ENCODE assay signal across 8 cellular contexts in the genomic region with DNA sequence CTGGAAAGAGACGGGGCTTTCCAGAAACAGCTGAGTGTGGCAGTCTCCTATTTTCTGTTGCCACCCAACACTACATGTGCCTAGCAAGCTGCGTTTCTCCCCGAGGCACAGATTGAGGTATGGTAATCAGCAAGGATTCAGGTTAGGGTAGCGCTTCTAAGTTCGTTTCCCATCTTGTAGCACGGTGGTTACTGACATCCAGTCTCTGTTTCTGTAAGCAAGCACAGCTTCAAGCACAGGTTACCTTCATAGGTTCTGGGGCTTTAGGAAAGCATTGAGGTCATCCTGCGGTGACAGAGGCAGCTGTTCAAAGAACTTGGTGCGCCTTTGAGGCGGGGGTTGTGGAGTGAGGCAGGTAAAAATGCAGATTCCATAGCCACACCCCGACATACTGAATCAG. TPM values are rescaled to one million over a fixed set of nuclear protein-coding genes. Genes with fewer than 3 reads are reported as not detected.
A peak's percentile ranks its signal among the peaks of the same experiment; 100 is the strongest.
DNase-seq lines count a peak whose midpoint lies in the region; ATAC-seq and TF ChIP-seq lines count a peak whose summit lies in the region.
"Not testable (repeated sequence)": the region's sequence is repeated elsewhere in the genome, so short reads cannot be mapped to it uniquely, and the experiment has no call there.

No MANE protein-coding gene starts in this region.

- intact Hi-C loops in Calu3 (cut with micrococcal nuclease; ENCODE audit: unreplicated experiment): loop anchor here (2.0 kb wide), 1 partner anchor 35 kb away; a partner anchor contains a TSS

- not testable (repeated sequence) for H3K27me3 ChIP-seq in kidney epithelial cell (ENCODE audit: control insufficient read depth, insufficient read depth, low read length)

- not testable (repeated sequence) for BruUV-seq in Calu3 (replicated peaks; lab: Mats Ljungman, UMichigan)

- H3K4me3 ChIP-seq in kidney epithelial cell (ENCODE audit: low read depth, low read length): peak overlapping the region; percentile 52

- H3K27ac Mint-ChIP-seq in Calu3 (ENCODE audit: unreplicated experiment): peak overlapping the region; percentile 87
- peak overlapping the region; percentile 91 for H3K27ac Mint-ChIP-seq in activated CD4-positive, alpha-beta T cell treated with anti-CD3 and anti-CD28 coated beads, Interleukin-2, amount 10 ng/mL, durations not matched to agents 7 days and 5 days
- H3K27ac Mint-ChIP-seq in central memory CD8-positive, alpha-beta T cell (ENCODE audit: low read depth): not testable (repeated sequence)

- not testable (repeated sequence) for TF ChIP-seq CTCF in Calu3 (IDR thresholded peaks at IDR 0.05; ENCODE audit: unreplicated experiment); kidney epithelial cell (IDR thresholded peaks at IDR 0.05; ENCODE audit: insufficient read depth, low read length, poor library complexity, severe bottlenecking)

- H3K36me3 Mint-ChIP-seq in Calu3 (ENCODE audit: insufficient read depth, unreplicated experiment): peaks cover 31% of the 10 kb centered on the region
- H3K36me3 Mint-ChIP-seq in activated CD4-positive, alpha-beta T cell treated with anti-CD3 and anti-CD28 coated beads, Interleukin-2, amount 10 ng/mL, durations not matched to agents 7 days and 5 days (ENCODE audit: low read depth): peaks cover 64% of the 10 kb centered on the region
- not testable (repeated sequence) for H3K36me3 Mint-ChIP-seq in central memory CD8-positive, alpha-beta T cell (ENCODE audit: insufficient read depth)

- not testable (repeated sequence) for H3K36me3 ChIP-seq in kidney epithelial cell (ENCODE audit: control insufficient read depth, insufficient read depth, low read length)

- H3K4me3 Mint-ChIP-seq in Calu3 (ENCODE audit: low read depth, unreplicated experiment): peak overlapping the region; percentile 93
- H3K4me3 Mint-ChIP-seq in activated CD4-positive, alpha-beta T cell treated with anti-CD3 and anti-CD28 coated beads, Interleukin-2, amount 10 ng/mL, durations not matched to agents 7 days and 5 days: peak overlapping the region; percentile 95
- peak overlapping the region; percentile 84 for H3K4me3 Mint-ChIP-seq in central memory CD8-positive, alpha-beta T cell

- DNase-seq in Calu3 (peak; percentile 10), NCI-H345 (lab: John Stamatoyannopoulos, UW) (peak; percentile 14)
- peak; percentile 49 for DNase-seq in activated CD4-positive, alpha-beta T cell treated with anti-CD3 and anti-CD28 coated beads, Interleukin-2, amount 10 ng/mL, durations not matched to agents 7 days and 5 days
- DNase-seq in central memory CD8-positive, alpha-beta T cell (ENCODE audit: low spot score in 2 of 2); kidney epithelial cell (ENCODE audit: low read depth): not testable (repeated sequence)
- DNase-seq in stimulated activated CD4-positive, alpha-beta T cell treated with anti-CD3 and anti-CD28 coated beads, Interleukin-15, amount 100 ng/mL, for 24 hours: peak; percentile 34

- POLR2A ChIA-PET in activated CD4-positive, alpha-beta T cell treated with anti-CD3 and anti-CD28 coated beads, Interleukin-2, amount 10 ng/mL, durations not matched to agents 7 days and 5 days (lab: Charles Lee): interaction anchor here (0.7 kb wide), 1 partner anchor 37 kb away, joined by 4 read pairs; no protein-coding TSS in a partner anchor

- peaks cover 39% of the 10 kb centered on the region for H3K4me1 Mint-ChIP-seq in Calu3 (ENCODE audit: low read depth, unreplicated experiment)
- peaks cover 69% of the 10 kb centered on the region for H3K4me1 Mint-ChIP-seq in activated CD4-positive, alpha-beta T cell treated with anti-CD3 and anti-CD28 coated beads, Interleukin-2, amount 10 ng/mL, durations not matched to agents 7 days and 5 days
- H3K4me1 Mint-ChIP-seq in central memory CD8-positive, alpha-beta T cell: peaks cover 30% of the 10 kb centered on the region

- ATAC-seq in GM21367 (IDR thresholded peaks at IDR 0.05; ENCODE audit: unreplicated experiment) (peak; percentile 30), HG03045 (IDR thresholded peaks at IDR 0.05; ENCODE audit: unreplicated experiment) (peak; percentile 24)
- ATAC-seq in central memory CD8-positive, alpha-beta T cell (replicated peaks; ENCODE audit: extremely low read depth, poor library complexity, severe bottlenecking): peak; percentile 34

- CTCF ChIA-PET in Calu3 (lab: Charles Lee): interaction anchor here (0.6 to 0.7 kb wide), 2 partner anchors 112 to 1782 kb away, joined by 3 to 5 read pairs; no protein-coding TSS in a partner anchor
- CTCF ChIA-PET in activated CD4-positive, alpha-beta T cell treated with anti-CD3 and anti-CD28 coated beads, Interleukin-2, amount 10 ng/mL, durations not matched to agents 7 days and 5 days (lab: Charles Lee): interaction anchor here (0.6 to 2.7 kb wide), 6 partner anchors 10 to 95 kb away, joined by 3 to 19 read pairs (median 4); a partner anchor contains a TSS

- not testable (repeated sequence) for H3K27me3 Mint-ChIP-seq in Calu3 (ENCODE audit: unreplicated experiment); activated CD4-positive, alpha-beta T cell treated with anti-CD3 and anti-CD28 coated beads, Interleukin-2, amount 10 ng/mL, durations not matched to agents 7 days and 5 days; central memory CD8-positive, alpha-beta T cell

- not testable (repeated sequence) for H3K9me3 Mint-ChIP-seq in Calu3 (ENCODE audit: low read depth, unreplicated experiment); activated CD4-positive, alpha-beta T cell treated with anti-CD3 and anti-CD28 coated beads, Interleukin-2, amount 10 ng/mL, durations not matched to agents 7 days and 5 days; central memory CD8-positive, alpha-beta T cell

RNA-seq across cellular contexts. Expression of a gene that starts 0.7 kb away (rescaled TPM):
- total RNA-seq in Calu3 (2022) (35.5 and 39.5 TPM in 2 replicates), kidney epithelial cell (3.2 and 3.8 TPM in 2 replicates)
- 100 to 1,000 TPM in 1 of 2 experiments, 10 to 100 TPM in 1; 95.8 to 106 TPM for total RNA-seq in activated CD4-positive, alpha-beta T cell treated with anti-CD3 and anti-CD28 coated beads, Interleukin-2, amount 10 ng/mL, durations not matched to agents 7 days and 5 days

RNA-seq across cellular contexts. Expression of a gene that starts 21.6 kb away (rescaled TPM):
- total RNA-seq in Calu3 (2022) (not detected in 2 replicates), kidney epithelial cell (not detected in 2 replicates)
- total RNA-seq in activated CD4-positive, alpha-beta T cell treated with anti-CD3 and anti-CD28 coated beads, Interleukin-2, amount 10 ng/mL, durations not matched to agents 7 days and 5 days: not detected

RNA-seq across cellular contexts. Expression of a gene that starts 34.9 kb away (rescaled TPM):
- 87.9 and 91.6 TPM in 2 replicates for total RNA-seq in Calu3 (2022)
- total RNA-seq in activated CD4-positive, alpha-beta T cell treated with anti-CD3 and anti-CD28 coated beads, Interleukin-2, amount 10 ng/mL, durations not matched to agents 7 days and 5 days: 100 to 1,000 TPM; 208 to 258 TPM
- total RNA-seq in kidney epithelial cell: 22.2 and 27.2 TPM in 2 replicates
